Comparison of ENCODE assay signal across 10 cellular contexts in genomic region chr14:105192866-105193731, GRCh38. TPM values are rescaled to one million over a fixed set of nuclear protein-coding genes. Genes with fewer than 3 reads are reported as not detected.
DNase-seq lines count a peak whose midpoint lies in the region; TF ChIP-seq lines count a peak whose summit lies in the region.
"Had no signal": no experiment of that assay in that cellular context is flagged by ENCODE, and none has a peak within 500 bp of the region (broad histone marks: within the 10 kb centered on the region; RNA-seq: fewer than 3 reads in every experiment).

No MANE protein-coding gene starts in this region.

- H3K36me3 ChIP-seq in uterus (no peaks in the 10 kb centered on the region), thyroid gland (no peaks in the 10 kb centered on the region)

- no peak for TF ChIP-seq POLR2A in uterus (IDR thresholded peaks at IDR 0.05)
- no peak for TF ChIP-seq POLR2A in thyroid gland (IDR thresholded peaks at IDR 0.05)

- H3K4me3 Mint-ChIP-seq in activated naive CD4-positive, alpha-beta T cell treated with anti-CD3 and anti-CD28 coated beads, Interleukin-2, amount 50 U/mL, for 24 hours = peak overlapping the region; percentile 36

- no peaks in the 10 kb centered on the region for H3K9me3 Mint-ChIP-seq in activated naive CD4-positive, alpha-beta T cell treated with anti-CD3 and anti-CD28 coated beads, Interleukin-2, amount 50 U/mL, for 24 hours

- WGBS in thyroid gland, 2 donors = 55 to 66% methylated on average over 14 to 22 of the region's 29 CpGs

- no peaks in the 10 kb centered on the region for H3K4me1 ChIP-seq in uterus
- H3K4me1 ChIP-seq in thyroid gland = peaks cover 9 to 40% of the 10 kb centered on the region in 2 donors

- no peak for TF ChIP-seq CTCF in uterus (IDR thresholded peaks at IDR 0.05)
- no peak for TF ChIP-seq CTCF in thyroid gland (IDR thresholded peaks at IDR 0.05)

- H3K27ac Mint-ChIP-seq in activated naive CD4-positive, alpha-beta T cell treated with anti-CD3 and anti-CD28 coated beads, Interleukin-2, amount 50 U/mL, for 24 hours = no peak overlapping the region

- no peaks in the 10 kb centered on the region for H3K36me3 Mint-ChIP-seq in activated naive CD4-positive, alpha-beta T cell treated with anti-CD3 and anti-CD28 coated beads, Interleukin-2, amount 50 U/mL, for 24 hours

- H3K4me3 ChIP-seq in uterus (no peak overlapping the region), thyroid gland (replicated peaks in 1 of 3) (no peak overlapping the region)

- H3K27me3 Mint-ChIP-seq in activated naive CD4-positive, alpha-beta T cell treated with anti-CD3 and anti-CD28 coated beads, Interleukin-2, amount 50 U/mL, for 24 hours = peaks cover 6% of the 10 kb centered on the region

- H3K9me3 ChIP-seq in uterus (no peaks in the 10 kb centered on the region), thyroid gland (no peaks in the 10 kb centered on the region)

- DNase-seq in stimulated activated CD4-positive, alpha-beta T cell treated with anti-CD3 and anti-CD28 coated beads, Interleukin-1b, Interleukin-23, amount 100 ng/mL, for 48 hours = peak; percentile 34
- DNase-seq in stimulated activated CD4-positive, alpha-beta T cell treated with anti-CD3 and anti-CD28 coated beads, Interleukin-12 subunit alpha, Interleukin-12 subunit beta, amount 100 ng/mL, for 4 hours = no peak
- no peak for DNase-seq in uterus
- no peak for DNase-seq in NCI-H2107 treated with DMSO at 0.1 percent for 48 hours (lab: John Stamatoyannopoulos, UW; ENCODE audit: unreplicated experiment)
- no peak for DNase-seq in thyroid gland
- DNase-seq in NCI-H1930 (lab: John Stamatoyannopoulos, UW) = no peak
- DNase-seq: KBM-7, NCI-H526 had no signal

- H3K27ac ChIP-seq in layer of hippocampus (ENCODE audit: low read depth, low read length) (peak overlapping the region; percentile 10), uterus (peak overlapping the region; percentile 51 to 54), thyroid gland (peak overlapping the region in 1 of 3 donors; percentile 33)

- intact Hi-C loops in uterus (cut with DNase I; ENCODE audit: low total_unique reads) (no loop called here), thyroid gland (cut with DNase I) (no loop called here)

- peaks cover 19% of the 10 kb centered on the region for H3K4me1 Mint-ChIP-seq in activated naive CD4-positive, alpha-beta T cell treated with anti-CD3 and anti-CD28 coated beads, Interleukin-2, amount 50 U/mL, for 24 hours

- peaks cover 30% of the 10 kb centered on the region for H3K27me3 ChIP-seq in layer of hippocampus (ENCODE audit: control insufficient read depth, insufficient read depth, low read length)
- peaks cover 0 to 14% of the 10 kb centered on the region in 2 donors for H3K27me3 ChIP-seq in uterus
- no peaks in the 10 kb centered on the region for H3K27me3 ChIP-seq in thyroid gland

RNA-seq across cellular contexts. Expression of gene NUDT14, which starts 12.0 kb away (rescaled TPM):
- total RNA-seq in uterus (10 to 100 TPM in 3 of 4 donors, not detected in 1; 11.0 to 22.3 (median 13.2) TPM), thyroid gland (10 to 100 TPM; 15.2 to 29.1 (median 20.1) TPM)

RNA-seq across cellular contexts. Expression of gene JAG2, which starts 24.5 kb away (rescaled TPM):
- total RNA-seq in uterus = 10 to 100 TPM in 2 of 4 donors, 1 to 10 TPM in 2; 7.6 to 27.4 (median 11.9) TPM
- 10 to 100 TPM in 1 of 4 donors, 1 to 10 TPM in 3; 3.9 to 10.7 (median 5.2) TPM for total RNA-seq in thyroid gland

RNA-seq across cellular contexts. Expression of gene BTBD6, which starts 55.2 kb away (rescaled TPM):
- total RNA-seq in uterus (10 to 100 TPM; 12.8 to 41.9 (median 27.9) TPM), thyroid gland (10 to 100 TPM; 35.9 to 58.2 (median 44.2) TPM)
